ENCODE assay signal across 32 cellular contexts in genomic region chr16:89064606-89065444, GRCh38. TPM values are rescaled to one million over a fixed set of nuclear protein-coding genes. Genes with fewer than 3 reads are reported as not detected.
A peak's percentile ranks its signal among the peaks of the same experiment; 100 is the strongest.
DNase-seq lines count a peak whose midpoint lies in the region; ATAC-seq and TF ChIP-seq lines count a peak whose summit lies in the region.
"Had no signal": no experiment of that assay in that cellular context is flagged by ENCODE, and none has a peak within 500 bp of the region (broad histone marks: within the 10 kb centered on the region; RNA-seq: fewer than 3 reads in every experiment).

No MANE protein-coding gene starts in this region.

- peak overlapping the region; percentile 69 for H3K4me3 ChIP-seq in DOHH2 (ENCODE audit: low read length)
- H3K4me3 ChIP-seq: body of pancreas, esophagus squamous epithelium, HAP-1, heart right ventricle, transverse colon had no signal

- peak overlapping the region; percentile 61 for H3K4me2 ChIP-seq in DOHH2 (ENCODE audit: low read length)

- peak overlapping the region; percentile 42; the same call in 1 of the 2 replicates for H3K27ac ChIP-seq in DOHH2 (ENCODE audit: low read depth, low read length)
- H3K27ac ChIP-seq: body of pancreas, foreskin keratinocyte, heart right ventricle, transverse colon had no signal

- TF ChIP-seq CTCF in DOHH2 (IDR thresholded peaks at IDR 0.05; ENCODE audit: low read depth, low read length, poor library complexity, severe bottlenecking), result peak; percentile 26
- TF ChIP-seq CTCF in activated B cell treated with CpG ODN at 0.5 μM for 24 hours (IDR thresholded peaks at IDR 0.05), result no peak

- H3K4me1 ChIP-seq in DOHH2 (ENCODE audit: control insufficient read depth, low read length), result peaks cover 85% of the 10 kb centered on the region
- H3K4me1 ChIP-seq: body of pancreas, esophagus squamous epithelium, foreskin keratinocyte, HAP-1, heart right ventricle had no signal

- no peaks in the 10 kb centered on the region for H3K9me2 ChIP-seq in DOHH2 (replicated peaks; ENCODE audit: control insufficient read depth, low read length)

- H3K9me3 ChIP-seq in DOHH2 (ENCODE audit: control insufficient read depth, insufficient read depth, low read length), result no peaks in the 10 kb centered on the region
- H3K9me3 ChIP-seq: body of pancreas, esophagus squamous epithelium, HAP-1, heart right ventricle, transverse colon had no signal

- no peaks in the 10 kb centered on the region for H3K27me3 ChIP-seq in DOHH2 (ENCODE audit: control insufficient read depth, low read length)
- H3K27me3 ChIP-seq: body of pancreas had no signal

- peak overlapping the region; percentile 67 for H3K4me3 Mint-ChIP-seq in activated B cell treated with CpG ODN at 0.5 μM for 24 hours
- H3K4me3 Mint-ChIP-seq in naive B cell, result peak overlapping the region in 6 of 8 donors; percentile 19 to 85 (median 43)
- H3K4me3 Mint-ChIP-seq: activated CD4-positive, alpha-beta T cell treated with anti-CD3 and anti-CD28 coated beads for 36 hours; activated CD8-positive, alpha-beta T cell treated with anti-CD3 and anti-CD28 coated beads, Interleukin-2, amount 10 ng/mL, durations not matched to agents 7 days and 5 days; activated naive CD4-positive, alpha-beta T cell treated with anti-CD3 and anti-CD28 coated beads, Interleukin-2, amount 10 ng/mL, durations not matched to agents 7 days and 5 days; central memory CD8-positive, alpha-beta T cell; dendritic cell treated with granulocyte-macrophage colony-stimulating factor and Interleukin-4, amounts not matched to agents 40 ng/mL and 50 ng/mL, for 4 days; naive thymus-derived CD8-positive, alpha-beta T cell; T-helper 2 cell treated with Interferon-gamma antibody and Interleukin-4, amounts not matched to agents 5 μg/mL and 100 μg/mL, for 36 hours had no signal

- H3K9me3 Mint-ChIP-seq in activated B cell treated with CpG ODN at 0.5 μM for 24 hours (no peaks in the 10 kb centered on the region), naive B cell (no peaks in the 10 kb centered on the region)
- H3K9me3 Mint-ChIP-seq: activated naive CD4-positive, alpha-beta T cell treated with anti-CD3 and anti-CD28 coated beads, Interleukin-2, amount 10 ng/mL, durations not matched to agents 7 days and 5 days; central memory CD8-positive, alpha-beta T cell; dendritic cell treated with granulocyte-macrophage colony-stimulating factor and Interleukin-4, amounts not matched to agents 40 ng/mL and 50 ng/mL, for 4 days; naive thymus-derived CD8-positive, alpha-beta T cell; T-helper 2 cell treated with Interferon-gamma antibody and Interleukin-4, amounts not matched to agents 5 μg/mL and 100 μg/mL, for 36 hours had no signal

- no peaks in the 10 kb centered on the region for H3K36me3 Mint-ChIP-seq in activated B cell treated with CpG ODN at 0.5 μM for 24 hours (ENCODE audit: low read depth)
- H3K36me3 Mint-ChIP-seq in naive B cell, result no peaks in the 10 kb centered on the region
- H3K36me3 Mint-ChIP-seq: activated naive CD4-positive, alpha-beta T cell treated with anti-CD3 and anti-CD28 coated beads, Interleukin-2, amount 10 ng/mL, durations not matched to agents 7 days and 5 days; naive thymus-derived CD8-positive, alpha-beta T cell had no signal

- peaks cover 9% of the 10 kb centered on the region for H3F3A ChIP-seq in DOHH2 (ENCODE audit: control insufficient read depth, insufficient read depth)

- CTCF ChIA-PET in activated B cell treated with CpG ODN at 0.5 μM for 24 hours (lab: Charles Lee), result no interaction called here

- H3K27me3 Mint-ChIP-seq in activated B cell treated with CpG ODN at 0.5 μM for 24 hours (no peaks in the 10 kb centered on the region), naive B cell (no peaks in the 10 kb centered on the region)
- H3K27me3 Mint-ChIP-seq: activated CD4-positive, alpha-beta T cell treated with anti-CD3 and anti-CD28 coated beads for 36 hours; activated naive CD4-positive, alpha-beta T cell treated with anti-CD3 and anti-CD28 coated beads, Interleukin-2, amount 10 ng/mL, durations not matched to agents 7 days and 5 days had no signal

- DNase-seq in activated B cell treated with CpG ODN at 0.5 μM for 24 hours, result peak; percentile 38
- DNase-seq in naive B cell, result peak; percentile 40
- DNase-seq in left ventricle myocardium superior, result no peak
- DNase-seq in H4 (ENCODE audit: low spot score), result no peak
- DNase-seq in stimulated activated CD4-positive, alpha-beta T cell treated with anti-CD3 and anti-CD28 coated beads, Interleukin-2, amount 100 ng/mL, for 24 hours, result no peak
- DNase-seq: activated CD4-positive, alpha-beta T cell treated with anti-CD3 and anti-CD28 coated beads for 36 hours; activated CD8-positive, alpha-beta T cell treated with anti-CD3 and anti-CD28 coated beads, Interleukin-2, amount 10 ng/mL, durations not matched to agents 7 days and 5 days; activated naive CD4-positive, alpha-beta T cell treated with anti-CD3 and anti-CD28 coated beads, Interleukin-2, amount 10 ng/mL, durations not matched to agents 7 days and 5 days; AML-193; body of pancreas; DMS153; esophagus squamous epithelium; foreskin keratinocyte; heart right ventricle; IMR-90; kidney; midbrain; naive thymus-derived CD8-positive, alpha-beta T cell; NCI-H1092 treated with DMSO at 0.1 percent for 48 hours; NCI-H187 treated with DMSO at 0.1 percent for 48 hours; NCI-H526 treated with DMSO at 0.1 percent for 48 hours; NK-92 treated with Interleukin-12 subunit alpha and Interleukin-12 subunit beta, amount 100 ng/mL, for 24 hours; SHP77 treated with DMSO at 0.1 percent for 48 hours; stimulated activated CD4-positive, alpha-beta T cell treated with anti-CD3 and anti-CD28 coated beads, Interleukin-4, amount 100 ng/mL, for 4 hours had no signal

- no peaks in the 10 kb centered on the region for H4K20me1 ChIP-seq in DOHH2 (ENCODE audit: control insufficient read depth, insufficient read depth, low read depth, low read length)

- POLR2A ChIA-PET in activated B cell treated with CpG ODN at 0.5 μM for 24 hours (lab: Charles Lee), result interaction anchor here (0.6 to 1.2 kb wide), 2 partner anchors 62 to 92 kb away, joined by 4 read pairs; no protein-coding TSS in a partner anchor

- H3K27ac Mint-ChIP-seq in activated B cell treated with CpG ODN at 0.5 μM for 24 hours (peak overlapping the region; percentile 71), naive B cell (peak overlapping the region in 5 of 6 donors; percentile 9 to 89 (median 82))
- H3K27ac Mint-ChIP-seq: activated CD4-positive, alpha-beta T cell treated with anti-CD3 and anti-CD28 coated beads for 36 hours; activated naive CD4-positive, alpha-beta T cell treated with anti-CD3 and anti-CD28 coated beads, Interleukin-2, amount 10 ng/mL, durations not matched to agents 7 days and 5 days; dendritic cell treated with granulocyte-macrophage colony-stimulating factor and Interleukin-4, amounts not matched to agents 40 ng/mL and 50 ng/mL, for 4 days; naive thymus-derived CD8-positive, alpha-beta T cell; T-helper 2 cell treated with Interferon-gamma antibody and Interleukin-4, amounts not matched to agents 5 μg/mL and 100 μg/mL, for 36 hours had no signal

- H3K36me3 ChIP-seq in DOHH2 (ENCODE audit: control insufficient read depth, low read length), result no peaks in the 10 kb centered on the region
- H3K36me3 ChIP-seq: esophagus squamous epithelium, HAP-1, heart right ventricle, transverse colon had no signal

- ATAC-seq in HG02870 (IDR thresholded peaks at IDR 0.05; ENCODE audit: unreplicated experiment) (peak; percentile 22), activated B cell treated with CpG ODN at 0.5 μM for 24 hours (ENCODE audit: low read depth) (peak; percentile 43), naive B cell (ENCODE audit: low read depth in 2 of 2) (peak; percentile 29 to 51), left ventricle myocardium superior (no peak), HG02938 (IDR thresholded peaks at IDR 0.05; ENCODE audit: unreplicated experiment) (no peak)
- ATAC-seq: activated CD4-positive, alpha-beta T cell treated with anti-CD3 and anti-CD28 coated beads for 36 hours; activated CD8-positive, alpha-beta T cell treated with anti-CD3 and anti-CD28 coated beads, Interleukin-2, amount 10 ng/mL, durations not matched to agents 7 days and 5 days; body of pancreas; foreskin keratinocyte; naive thymus-derived CD8-positive, alpha-beta T cell had no signal

- H3K4me1 Mint-ChIP-seq in activated B cell treated with CpG ODN at 0.5 μM for 24 hours (peaks cover 74% of the 10 kb centered on the region), naive B cell (peaks cover 23 to 55% (median 39%) of the 10 kb centered on the region in 3 donors)
- H3K4me1 Mint-ChIP-seq: activated CD4-positive, alpha-beta T cell treated with anti-CD3 and anti-CD28 coated beads for 36 hours; activated naive CD4-positive, alpha-beta T cell treated with anti-CD3 and anti-CD28 coated beads, Interleukin-2, amount 10 ng/mL, durations not matched to agents 7 days and 5 days; central memory CD8-positive, alpha-beta T cell had no signal

- intact Hi-C loops in activated B cell treated with CpG ODN at 0.5 μM for 24 hours (cut with micrococcal nuclease) (no loop called here), left ventricle myocardium superior (cut with micrococcal nuclease) (no loop called here)

- H3K79me2 ChIP-seq in DOHH2 (ENCODE audit: control insufficient read depth, low read length), result no peaks in the 10 kb centered on the region

RNA-seq across cellular contexts. Expression of gene ACSF3, which starts 28.8 kb away (rescaled TPM):
- 59.6 and 78.0 TPM in 2 replicates for total RNA-seq in activated B cell treated with CpG ODN at 0.5 μM for 24 hours
- polyA plus RNA-seq in naive B cell (ENCODE audit: low read depth in 6 of 6), result 10 to 100 TPM; 30.0 to 43.6 (median 33.9) TPM
- total RNA-seq in left ventricle myocardium superior, result 22.5 TPM
- 25.9 and 37.4 TPM in 2 replicates for total RNA-seq in H4 (2014; rRNA removed; shearing (Covaris generic))

Comparison
In these comparisons a context has a peak if more than half of its experiments do, and no peak if none do; other contexts are left out.
1. ATAC-seq: peak in HG02870 (single experiment), activated B cell treated with CpG ODN at 0.5 μM for 24 hours (single experiment) and naive B cell (2 of 2); none in left ventricle myocardium superior (single experiment) and HG02938 (single experiment).
2. DNase-seq: peak in activated B cell treated with CpG ODN at 0.5 μM for 24 hours (single experiment) and naive B cell (single experiment); none in left ventricle myocardium superior (single experiment), H4 (single experiment) and stimulated activated CD4-positive, alpha-beta T cell treated with anti-CD3 and anti-CD28 coated beads, Interleukin-2, amount 100 ng/mL, for 24 hours (0 of 2).